9 cellular contexts compared by ENCODE assay signal in the genomic region with DNA sequence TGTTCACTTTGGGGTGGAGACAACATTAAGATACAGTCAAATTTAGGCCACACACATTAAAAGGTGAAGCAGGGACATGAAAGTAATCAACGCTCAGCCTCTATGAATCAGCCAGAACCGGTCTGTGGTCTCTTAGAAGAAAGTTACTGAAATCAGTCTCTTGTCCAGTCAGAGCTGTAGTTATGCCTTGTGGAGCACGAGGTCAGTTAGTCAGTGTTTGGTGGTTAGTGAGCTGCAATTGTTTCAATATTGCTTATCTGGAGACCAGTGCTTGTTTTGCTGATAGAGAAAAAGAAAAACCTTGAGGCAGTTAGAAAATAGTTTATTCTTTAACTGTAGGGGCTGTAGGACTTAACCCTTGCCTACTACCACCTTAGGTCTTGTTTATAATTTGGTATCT.
DNase-seq lines count a peak whose midpoint lies in the region; ATAC-seq and TF ChIP-seq lines count a peak whose summit lies in the region.
"Had no signal": no experiment of that assay in that cellular context is flagged by ENCODE, and none has a peak within 500 bp of the region (broad histone marks: within the 10 kb centered on the region; RNA-seq: fewer than 3 reads in every experiment).

No MANE protein-coding gene starts in this region.

- no peaks in the 10 kb centered on the region for H4K20me1 ChIP-seq in neural progenitor cell (ENCODE audit: low read depth)

- H3K36me3 ChIP-seq in endodermal cell (ENCODE audit: control insufficient read depth, insufficient read depth, low read length): no peaks in the 10 kb centered on the region
- H3K36me3 ChIP-seq in neural progenitor cell: no peaks in the 10 kb centered on the region

- H3K4me1 ChIP-seq in endodermal cell (ENCODE audit: control insufficient read depth, insufficient read depth, low read length) (no peaks in the 10 kb centered on the region), neural progenitor cell (no peaks in the 10 kb centered on the region)

- 86 to 100% methylated on average over 2 to 3 of the region's 3 CpGs for WGBS in endodermal cell (ENCODE audit: insufficient coverage in 1 of 2, insufficient read length in 1 of 2), 2 experiments

- DNase-seq in AG08395 (ENCODE audit: low spot score): peak; percentile 53
- no peak for DNase-seq in endodermal cell
- DNase-seq in NCI-H1436 (lab: John Stamatoyannopoulos, UW): no peak
- DNase-seq in neural progenitor cell (ENCODE audit: low spot score): no peak
- no peak for DNase-seq in activated T-helper 1 cell treated with anti-CD3 and anti-CD28 coated beads, Interleukin-12 subunit alpha, Interleukin-12 subunit beta, Interleukin-2, Interleukin-4 antibody, amounts not matched to agents 30 ng/mL and 10 ng/mL and 1 ng/mL, durations not matched to agents 14 hours and 24 hours and 36 hours (ENCODE audit: low spot score)
- no peak for DNase-seq in cerebellum (ENCODE audit: low spot score)

- H3K27me3 Mint-ChIP-seq in endodermal cell (ENCODE audit: insufficient read depth): peaks cover 15% of the 10 kb centered on the region
- peaks cover 6% of the 10 kb centered on the region for H3K27me3 Mint-ChIP-seq in neural progenitor cell (ENCODE audit: insufficient read depth, low read depth)
- H3K27me3 Mint-ChIP-seq in activated T-helper 1 cell treated with anti-CD3 and anti-CD28 coated beads, Interleukin-12 subunit alpha, Interleukin-12 subunit beta, Interleukin-2, Interleukin-4 antibody, amounts not matched to agents 30 ng/mL and 10 ng/mL and 1 ng/mL, durations not matched to agents 14 hours and 24 hours and 36 hours (ENCODE audit: insufficient read depth): peaks cover 20% of the 10 kb centered on the region

- H3K36me3 Mint-ChIP-seq in endodermal cell (ENCODE audit: low read depth) (no peaks in the 10 kb centered on the region), neural progenitor cell (peaks cover 2% of the 10 kb centered on the region)
- no peaks in the 10 kb centered on the region for H3K36me3 Mint-ChIP-seq in activated T-helper 1 cell treated with anti-CD3 and anti-CD28 coated beads, Interleukin-12 subunit alpha, Interleukin-12 subunit beta, Interleukin-2, Interleukin-4 antibody, amounts not matched to agents 30 ng/mL and 10 ng/mL and 1 ng/mL, durations not matched to agents 14 hours and 24 hours and 36 hours (ENCODE audit: low read depth)
- H3K36me3 Mint-ChIP-seq: memory B cell had no signal

- H3K27ac ChIP-seq in endodermal cell (ENCODE audit: low read depth, low read length) (no peak overlapping the region), neural progenitor cell (no peak overlapping the region)

- H3K4me3 ChIP-seq in endodermal cell (ENCODE audit: low read length) (peak overlapping the region; percentile 56), neural progenitor cell (no peak overlapping the region)

- ATAC-seq in GM19351 (IDR thresholded peaks at IDR 0.05; ENCODE audit: unreplicated experiment): peak; percentile 98
- peak; percentile 92 for ATAC-seq in HG03175 (IDR thresholded peaks at IDR 0.05; ENCODE audit: unreplicated experiment)

- H3K79me2 ChIP-seq in neural progenitor cell (ENCODE audit: low read depth): no peaks in the 10 kb centered on the region

- H3K4me2 ChIP-seq in neural progenitor cell: no peak overlapping the region

- TF ChIP-seq CTCF in endodermal cell (conservative IDR thresholded peaks at IDR 0.05) (no peak), neural progenitor cell (IDR thresholded peaks at IDR 0.05) (no peak)

- H2AFZ ChIP-seq in neural progenitor cell (replicated peaks): no peak overlapping the region

- H3K27ac Mint-ChIP-seq in endodermal cell: no peak overlapping the region
- no peak overlapping the region for H3K27ac Mint-ChIP-seq in neural progenitor cell
- H3K27ac Mint-ChIP-seq in activated T-helper 1 cell treated with anti-CD3 and anti-CD28 coated beads, Interleukin-12 subunit alpha, Interleukin-12 subunit beta, Interleukin-2, Interleukin-4 antibody, amounts not matched to agents 30 ng/mL and 10 ng/mL and 1 ng/mL, durations not matched to agents 14 hours and 24 hours and 36 hours: no peak overlapping the region
- H3K27ac Mint-ChIP-seq: memory B cell had no signal

- H3K9me3 Mint-ChIP-seq in endodermal cell (peaks cover 18% of the 10 kb centered on the region), neural progenitor cell (peaks cover 5% of the 10 kb centered on the region)
- no peaks in the 10 kb centered on the region for H3K9me3 Mint-ChIP-seq in activated T-helper 1 cell treated with anti-CD3 and anti-CD28 coated beads, Interleukin-12 subunit alpha, Interleukin-12 subunit beta, Interleukin-2, Interleukin-4 antibody, amounts not matched to agents 30 ng/mL and 10 ng/mL and 1 ng/mL, durations not matched to agents 14 hours and 24 hours and 36 hours

- H3K4me1 Mint-ChIP-seq in endodermal cell: peaks cover 9% of the 10 kb centered on the region
- H3K4me1 Mint-ChIP-seq in neural progenitor cell: peaks cover 9% of the 10 kb centered on the region
- H3K4me1 Mint-ChIP-seq in activated T-helper 1 cell treated with anti-CD3 and anti-CD28 coated beads, Interleukin-12 subunit alpha, Interleukin-12 subunit beta, Interleukin-2, Interleukin-4 antibody, amounts not matched to agents 30 ng/mL and 10 ng/mL and 1 ng/mL, durations not matched to agents 14 hours and 24 hours and 36 hours (ENCODE audit: low read depth): peaks cover 7% of the 10 kb centered on the region

- no peaks in the 10 kb centered on the region for H3K27me3 ChIP-seq in endodermal cell (ENCODE audit: control insufficient read depth, insufficient read depth, low read length, poor library complexity, severe bottlenecking)
- H3K27me3 ChIP-seq in neural progenitor cell: peaks cover 7% of the 10 kb centered on the region

- no peaks in the 10 kb centered on the region for H3F3A ChIP-seq in neural progenitor cell (ENCODE audit: low read depth)

- no peaks in the 10 kb centered on the region for H3K9me3 ChIP-seq in endodermal cell (ENCODE audit: control insufficient read depth, low read length)
- no peaks in the 10 kb centered on the region for H3K9me3 ChIP-seq in neural progenitor cell (ENCODE audit: low read depth)

- H3K4me3 Mint-ChIP-seq in endodermal cell: no peak overlapping the region
- no peak overlapping the region for H3K4me3 Mint-ChIP-seq in neural progenitor cell
- no peak overlapping the region for H3K4me3 Mint-ChIP-seq in activated T-helper 1 cell treated with anti-CD3 and anti-CD28 coated beads, Interleukin-12 subunit alpha, Interleukin-12 subunit beta, Interleukin-2, Interleukin-4 antibody, amounts not matched to agents 30 ng/mL and 10 ng/mL and 1 ng/mL, durations not matched to agents 14 hours and 24 hours and 36 hours
- H3K4me3 Mint-ChIP-seq: memory B cell had no signal

- H3K9ac ChIP-seq in endodermal cell (ENCODE audit: extremely low read depth, low read length, poor library complexity, severe bottlenecking): no peak overlapping the region
- H3K9ac ChIP-seq in neural progenitor cell: no peak overlapping the region

- intact Hi-C loops in activated T-helper 1 cell treated with anti-CD3 and anti-CD28 coated beads, Interleukin-12 subunit alpha, Interleukin-12 subunit beta, Interleukin-2, Interleukin-4 antibody, amounts not matched to agents 30 ng/mL and 10 ng/mL and 1 ng/mL, durations not matched to agents 14 hours and 24 hours and 36 hours (cut with micrococcal nuclease): no loop called here
